In genomic region chr12:96314723-96315122, GRCh38 we compare ENCODE assay signal across 18 cellular contexts.
DNase-seq lines count a peak whose midpoint lies in the region; ATAC-seq and TF ChIP-seq lines count a peak whose summit lies in the region.
"Had no signal": no experiment of that assay in that cellular context is flagged by ENCODE, and none has a peak within 500 bp of the region (broad histone marks: within the 10 kb centered on the region; RNA-seq: fewer than 3 reads in every experiment).

No MANE protein-coding gene starts in this region.

- no peak overlapping the region for H2AFZ ChIP-seq in OCI-LY7 (ENCODE audit: low read length)
- H2AFZ ChIP-seq in osteoblast (ENCODE audit: low read length) = no peak overlapping the region

- no peak overlapping the region for H3K27ac ChIP-seq in CD8-positive, alpha-beta memory T cell (ENCODE audit: low read depth, low read length)
- H3K27ac ChIP-seq in OCI-LY7 (ENCODE audit: low read depth, low read length, poor library complexity, severe bottlenecking) = no peak overlapping the region
- H3K27ac ChIP-seq in osteoblast (ENCODE audit: low read depth, low read length) = no peak overlapping the region
- H3K27ac ChIP-seq: HL-60, pancreas had no signal

- H3K4me3 ChIP-seq in CD8-positive, alpha-beta memory T cell (ENCODE audit: low read length) = no peak overlapping the region
- no peak overlapping the region for H3K4me3 ChIP-seq in OCI-LY7 (ENCODE audit: low read depth, low read length, poor library complexity, severe bottlenecking)
- no peak overlapping the region for H3K4me3 ChIP-seq in osteoblast (ENCODE audit: insufficient read depth, low read length)
- H3K4me3 ChIP-seq: pancreas had no signal

- H3K4me2 ChIP-seq in OCI-LY7 (ENCODE audit: low read length) = peak overlapping the region; percentile 73; the same call in 1 of the 2 replicates
- H3K4me2 ChIP-seq in osteoblast (ENCODE audit: insufficient read depth, low read length) = no peak overlapping the region

- peaks cover 2 to 30% (median 4%) of the 10 kb centered on the region in 3 donors for H3K36me3 Mint-ChIP-seq in CD8-positive, alpha-beta memory T cell
- H3K36me3 Mint-ChIP-seq in effector memory CD8-positive, alpha-beta T cell (ENCODE audit: insufficient read depth) = peaks cover 31% of the 10 kb centered on the region

- no peaks in the 10 kb centered on the region for H3K36me3 ChIP-seq in CD8-positive, alpha-beta memory T cell (ENCODE audit: insufficient read depth, low read length)
- H3K36me3 ChIP-seq in OCI-LY7 (ENCODE audit: insufficient read depth, low read length) (peaks cover 28% of the 10 kb centered on the region), osteoblast (ENCODE audit: insufficient read depth, low read length) (peaks cover 6% of the 10 kb centered on the region)
- H3K36me3 ChIP-seq: pancreas had no signal

- peaks cover 18% of the 10 kb centered on the region for H3K4me1 ChIP-seq in CD8-positive, alpha-beta memory T cell (ENCODE audit: insufficient read depth, low read length)
- peaks cover 24% of the 10 kb centered on the region for H3K4me1 ChIP-seq in OCI-LY7 (ENCODE audit: insufficient read depth, low read length, poor library complexity, severe bottlenecking)
- peaks cover 9% of the 10 kb centered on the region for H3K4me1 ChIP-seq in osteoblast (ENCODE audit: insufficient read depth, low read length)
- H3K4me1 ChIP-seq: pancreas had no signal

- POLR2A ChIA-PET in CD8-positive, alpha-beta memory T cell (lab: Charles Lee) = interaction anchor here (1.0 kb wide), 1 partner anchor 84 kb away, joined by 4 read pairs; no protein-coding TSS in a partner anchor
- POLR2A ChIA-PET in OCI-LY7 (lab: Charles Lee) = interaction anchor here (0.7 to 4.1 kb wide), 6 partner anchors 11 to 43 kb away, joined by 3 to 27 read pairs (median 4); no protein-coding TSS in a partner anchor

- no peaks in the 10 kb centered on the region for H3K9me3 ChIP-seq in CD8-positive, alpha-beta memory T cell (ENCODE audit: low read length)
- 0 out of 2 replicates have a peak, but pooled peaks cover 2% of the 10 kb centered on the region for H3K9me3 ChIP-seq in OCI-LY7 (ENCODE audit: low read length)
- no peaks in the 10 kb centered on the region for H3K9me3 ChIP-seq in osteoblast (ENCODE audit: low read depth, low read length)
- H3K9me3 ChIP-seq: pancreas, SK-N-SH had no signal

- H3K27me3 ChIP-seq in CD8-positive, alpha-beta memory T cell (ENCODE audit: insufficient read depth, low read length, poor library complexity, severe bottlenecking) = no peaks in the 10 kb centered on the region
- no peaks in the 10 kb centered on the region for H3K27me3 ChIP-seq in osteoblast (ENCODE audit: insufficient read depth, low read length)
- H3K27me3 ChIP-seq: pancreas had no signal

- H4K20me1 ChIP-seq in OCI-LY7 (ENCODE audit: insufficient read depth, low read length) (no peaks in the 10 kb centered on the region), osteoblast (ENCODE audit: insufficient read depth, low read length) (peaks cover 8% of the 10 kb centered on the region)

- no peaks in the 10 kb centered on the region for H3K27me3 Mint-ChIP-seq in CD8-positive, alpha-beta memory T cell
- H3K27me3 Mint-ChIP-seq in effector memory CD8-positive, alpha-beta T cell = no peaks in the 10 kb centered on the region
- H3K27me3 Mint-ChIP-seq: activated CD4-positive, alpha-beta memory T cell treated with anti-CD3 and anti-CD28 coated beads for 36 hours; activated T-cell treated with anti-CD3 and anti-CD28 coated beads, Interleukin-2, amount 50 U/mL, for 24 hours had no signal

- no peak for TF ChIP-seq POLR2A in GM18505 (IDR thresholded peaks at IDR 0.05; ENCODE audit: borderline replicate concordance, extremely low read depth, insufficient read depth, insufficient read length)

- peak overlapping the region in 2 of 7 donors; percentile 27 to 68 for H3K4me3 Mint-ChIP-seq in CD8-positive, alpha-beta memory T cell
- no peak overlapping the region for H3K4me3 Mint-ChIP-seq in effector memory CD8-positive, alpha-beta T cell
- H3K4me3 Mint-ChIP-seq: activated CD4-positive, alpha-beta memory T cell treated with anti-CD3 and anti-CD28 coated beads for 36 hours had no signal

- intact Hi-C loops in OCI-LY7 (cut with micrococcal nuclease; ENCODE audit: unreplicated experiment) = no loop called here

- TF ChIP-seq CTCF in OCI-LY7 (conservative IDR thresholded peaks at IDR 0.05; ENCODE audit: low read length) = no peak
- TF ChIP-seq CTCF in osteoblast (IDR thresholded peaks at IDR 0.05; ENCODE audit: extremely low read depth, low read depth, low read length) = no peak

- BruUV-seq in OCI-LY7 (replicated peaks; lab: Mats Ljungman, UMichigan) = no TSS peak

- no peak for DNase-seq in CD8-positive, alpha-beta memory T cell
- DNase-seq in OCI-LY7 (ENCODE audit: low spot score) = no peak
- DNase-seq in effector memory CD8-positive, alpha-beta T cell = no peak
- DNase-seq in osteoblast (ENCODE audit: insufficient read length, low spot score, missing footprints) = peak; percentile 54
- DNase-seq in NCI-H1417 (lab: John Stamatoyannopoulos, UW) = no peak
- no peak for DNase-seq in activated CD4-positive, alpha-beta T cell treated with anti-CD3 and anti-CD28 coated beads, Interleukin-2, amount 50 U/mL, for 4 hours
- DNase-seq: activated CD4-positive, alpha-beta memory T cell treated with anti-CD3 and anti-CD28 coated beads for 36 hours; activated T-cell treated with anti-CD3 and anti-CD28 coated beads, Interleukin-2, amount 50 U/mL, for 24 hours; cerebellar nuclear complex; left cardiac atrium; midbrain; NCI-H1048; NCI-H2171; pancreas; SK-N-SH had no signal

- peak overlapping the region; percentile 2 to 99 (median 58) for H3K27ac Mint-ChIP-seq in CD8-positive, alpha-beta memory T cell
- H3K27ac Mint-ChIP-seq in effector memory CD8-positive, alpha-beta T cell = peak overlapping the region; percentile 8 to 94

- peaks cover 35% of the 10 kb centered on the region; the same call in 1 of the 2 replicates for H3K79me2 ChIP-seq in OCI-LY7 (ENCODE audit: insufficient read depth, low read depth, low read length)
- H3K79me2 ChIP-seq in osteoblast (ENCODE audit: insufficient read depth, low read length) = peaks cover 52% of the 10 kb centered on the region

- CTCF ChIA-PET in CD8-positive, alpha-beta memory T cell (lab: Charles Lee) = interaction anchor here (1.7 kb wide), 1 partner anchor 86 kb away, joined by 6 read pairs; the partner anchor contains the start of gene CDK17
- CTCF ChIA-PET in OCI-LY7 (lab: Charles Lee; ENCODE audit: unreplicated experiment) = interaction anchor here (0.9 kb wide), 1 partner anchor 11 kb away, joined by 4 read pairs; no protein-coding TSS in a partner anchor

- peaks cover 11 to 33% (median 26%) of the 10 kb centered on the region in 3 donors for H3K4me1 Mint-ChIP-seq in CD8-positive, alpha-beta memory T cell
- peaks cover 7 to 14% of the 10 kb centered on the region in 2 donors for H3K4me1 Mint-ChIP-seq in effector memory CD8-positive, alpha-beta T cell (ENCODE audit: low read depth in 2 of 2)

- H3K9me2 ChIP-seq in OCI-LY7 (ENCODE audit: insufficient read depth, low read length) = no peaks in the 10 kb centered on the region
- H3K9me2 ChIP-seq: SK-N-SH had no signal

- no peak for ATAC-seq in effector memory CD8-positive, alpha-beta T cell (replicated peaks)
- ATAC-seq in GM18505 (IDR thresholded peaks at IDR 0.05; ENCODE audit: unreplicated experiment) = no peak
- ATAC-seq: Panc1, pancreas had no signal

- peaks cover 0 to 3% (median 3%) of the 10 kb centered on the region in 5 donors for H3K9me3 Mint-ChIP-seq in CD8-positive, alpha-beta memory T cell
- H3K9me3 Mint-ChIP-seq in effector memory CD8-positive, alpha-beta T cell = no peaks in the 10 kb centered on the region
